Comparison of ENCODE assay signal across 17 cellular contexts in the genomic region with DNA sequence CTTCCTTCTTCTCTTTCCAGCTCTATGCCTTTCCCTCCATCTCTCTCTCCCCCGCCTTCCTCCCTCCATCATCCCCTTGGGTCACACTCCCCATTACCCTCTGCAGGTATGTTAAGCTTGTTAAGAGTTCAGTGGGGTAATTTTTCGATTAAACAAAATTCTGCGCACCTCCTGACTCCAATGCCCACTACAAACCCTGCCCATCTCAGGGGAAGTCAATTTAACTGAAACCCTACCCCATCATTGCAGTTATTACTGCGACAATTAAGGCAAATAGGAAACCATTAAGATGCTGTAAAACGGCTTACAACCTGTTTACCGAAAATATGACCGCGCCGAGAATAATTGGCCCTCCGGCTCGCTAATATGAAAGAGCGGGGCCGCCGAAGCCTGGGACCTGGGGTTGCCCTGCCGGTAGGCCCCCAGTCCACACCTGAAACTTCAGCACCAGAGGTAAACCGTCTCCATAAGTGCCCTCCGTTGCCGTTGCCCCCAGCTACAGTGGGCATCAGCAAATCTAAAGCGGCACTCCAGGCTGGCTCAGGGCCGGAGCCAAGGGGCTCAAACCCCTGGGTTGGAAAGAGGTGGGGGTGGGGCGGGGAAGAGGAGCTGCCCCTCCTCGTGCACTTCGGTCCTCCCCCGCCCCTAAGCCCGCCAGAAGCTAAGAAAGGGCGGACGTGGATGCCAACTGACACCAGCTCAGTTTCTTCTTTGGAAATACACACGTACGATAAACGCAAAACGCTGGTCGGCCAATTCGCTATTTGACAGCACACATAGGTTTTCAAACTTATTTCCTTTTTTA. TPM values are rescaled to one million over a fixed set of nuclear protein-coding genes. Genes with fewer than 3 reads are reported as not detected.
DNase-seq lines count a peak whose midpoint lies in the region; ATAC-seq, FAIRE-seq and TF ChIP-seq lines count a peak whose summit lies in the region.
"Had no signal": no experiment of that assay in that cellular context is flagged by ENCODE, and none has a peak within 500 bp of the region (broad histone marks: within the 10 kb centered on the region; RNA-seq: fewer than 3 reads in every experiment).

No MANE protein-coding gene starts in this region.

- H4K20me1 ChIP-seq in H1 (replicated peaks in 1 of 2; ENCODE audit: control insufficient read depth in 1 of 2, insufficient read depth in 2 of 2, low read length in 2 of 2): peaks cover 7 to 8% of the 10 kb centered on the region in 2 experiments

- H3K27ac Mint-ChIP-seq in stimulated activated naive B cell treated with anti-CD40 and anti-IgM and Interleukin-4, amounts not matched to agents 10 μg/mL and 1 μg/mL and 100 μg/mL, for 72 hours: no peak overlapping the region

- H2BK5ac ChIP-seq in H1 (ENCODE audit: low read depth, low read length): no peak overlapping the region

- H3K18ac ChIP-seq in H1 (ENCODE audit: extremely low read depth, low read length): no peak overlapping the region

- H3K36me3 Mint-ChIP-seq in stimulated activated naive B cell treated with anti-CD40 and anti-IgM and Interleukin-4, amounts not matched to agents 10 μg/mL and 1 μg/mL and 100 μg/mL, for 72 hours: peaks cover 2 to 5% of the 10 kb centered on the region in 2 donors

- H2BK15ac ChIP-seq in H1 (ENCODE audit: low read length): no peak overlapping the region

- H3K36me3 ChIP-seq in H1 (ENCODE audit: control insufficient read depth in 2 of 4, insufficient read depth in 4 of 4, low read length in 3 of 4) (no peaks in the 10 kb centered on the region), skeletal muscle tissue (ENCODE audit: control insufficient read depth in 3 of 3, insufficient read depth in 3 of 3, low read length in 3 of 3) (peaks cover 0 to 2% (median 0%) of the 10 kb centered on the region in 3 donors)
- H3K36me3 ChIP-seq: BLaER1 had no signal

- peaks cover 11 to 27% of the 10 kb centered on the region in 2 donors for H3K4me1 Mint-ChIP-seq in stimulated activated naive B cell treated with anti-CD40 and anti-IgM and Interleukin-4, amounts not matched to agents 10 μg/mL and 1 μg/mL and 100 μg/mL, for 72 hours

- TF ChIP-seq EP300 in H1 (IDR thresholded peaks at IDR 0.05; ENCODE audit: borderline replicate concordance in 1 of 2, low read depth in 2 of 2, low read length in 2 of 2): no peak

- DNase-seq in NCI-H1105 treated with DMSO at 0.1 percent for 48 hours (lab: John Stamatoyannopoulos, UW) (peak; percentile 46), NCI-H1105 (lab: John Stamatoyannopoulos, UW) (no peak), NCI-H748 (lab: John Stamatoyannopoulos, UW; ENCODE audit: unreplicated experiment) (peak; percentile 88), H1 (ENCODE audit: low read depth in 1 of 2, low spot score in 2 of 2) (no peak), HEK293T (ENCODE audit: extremely low spot score) (no peak)
- no peak for DNase-seq in stimulated activated naive B cell treated with anti-CD40 and anti-IgM and Interleukin-4, amounts not matched to agents 10 μg/mL and 1 μg/mL and 100 μg/mL, for 72 hours
- no peak for DNase-seq in stimulated activated CD4-positive, alpha-beta T cell treated with anti-CD3 and anti-CD28 coated beads, Interleukin-1b, Interleukin-23, amount 100 ng/mL, for 48 hours
- DNase-seq: DMS 273 treated with DMSO at 0.1 percent for 48 hours, GOT3, Karpas-422, MM.1S, NCI-H2029, NCI-H524 treated with DMSO at 0.1 percent for 48 hours, PC-3 had no signal

- CTCF ChIA-PET in H1 (lab: Charles Lee; ENCODE audit: partially characterized antibody) (interaction anchor here (1.3 to 4.6 kb wide), 3 partner anchors 9 to 20 kb away, joined by 3 to 23 read pairs (median 8); no protein-coding TSS in a partner anchor), HEK293T (lab: Yijun Ruan, JAX) (no interaction called here)

- H2AFZ ChIP-seq in H1 (ENCODE audit: low read length): no peak overlapping the region

- POLR2A ChIA-PET in H1 (lab: Charles Lee; ENCODE audit: partially characterized antibody) (interaction anchor here (1.3 kb wide), 1 partner anchor 9 kb away, joined by 5 read pairs; no protein-coding TSS in a partner anchor), HEK293T (lab: Yijun Ruan, JAX) (no interaction called here)

- peak overlapping the region; percentile 42 to 68 for H3K4me2 ChIP-seq in H1 (ENCODE audit: insufficient read depth in 1 of 2, low read depth in 2 of 2, low read length in 2 of 2)

- no peak overlapping the region for H4K8ac ChIP-seq in H1 (ENCODE audit: extremely low read depth, insufficient read depth, low read length)

- H3K23me2 ChIP-seq in H1 (ENCODE audit: low read depth, low read length): peaks cover 3% of the 10 kb centered on the region; the same call in 1 of the 2 replicates

- H4K5ac ChIP-seq in H1 (ENCODE audit: insufficient read length, low read depth, low read length): no peak overlapping the region

- H3K4ac ChIP-seq in H1 (replicated peaks; ENCODE audit: insufficient read length, low read depth, low read length): no peak overlapping the region

- H3K79me1 ChIP-seq in H1 (ENCODE audit: low read depth, low read length): no peaks in the 10 kb centered on the region

- no peak overlapping the region for H2BK120ac ChIP-seq in H1 (replicated peaks; ENCODE audit: low read depth, low read length)

- H4K91ac ChIP-seq in H1 (replicated peaks; ENCODE audit: insufficient read length, low read length): no peak overlapping the region

- H3K4me3 Mint-ChIP-seq in stimulated activated naive B cell treated with anti-CD40 and anti-IgM and Interleukin-4, amounts not matched to agents 10 μg/mL and 1 μg/mL and 100 μg/mL, for 72 hours: no peak overlapping the region

- no peak overlapping the region for H2AK5ac ChIP-seq in H1 (ENCODE audit: low read depth, low read length)

- H3K4me1 ChIP-seq in H1 (replicated peaks in 1 of 4; ENCODE audit: control insufficient read depth in 3 of 4, insufficient read depth in 4 of 4, low read length in 3 of 4) (peaks cover 0 to 26% (median 13%) of the 10 kb centered on the region in 4 experiments), skeletal muscle tissue (ENCODE audit: control insufficient read depth in 3 of 3, insufficient read depth in 3 of 3, low read length in 3 of 3) (peaks cover 7 to 15% (median 15%) of the 10 kb centered on the region in 3 donors)

- peaks cover 49 to 54% of the 10 kb centered on the region in 2 donors for H3K27me3 Mint-ChIP-seq in stimulated activated naive B cell treated with anti-CD40 and anti-IgM and Interleukin-4, amounts not matched to agents 10 μg/mL and 1 μg/mL and 100 μg/mL, for 72 hours

- no peak overlapping the region for H3K27ac ChIP-seq in H1 (ENCODE audit: low read depth, low read length)
- peak overlapping the region; percentile 91 for H3K27ac ChIP-seq in skeletal muscle tissue (ENCODE audit: low read depth, low read length)
- H3K27ac ChIP-seq: 22Rv1, BLaER1 had no signal

- WGBS in H1 (ENCODE audit: extremely low coverage in 1 of 2, insufficient coverage in 1 of 2, insufficient read length in 1 of 2, insufficient replicate concordance in 2 of 2, low coverage in 1 of 2, low lambda C conversion rate in 2 of 2, missing lambda C conversion rate in 1 of 2), 2 experiments: 5% methylated on average over 30 of the region's 33 CpGs; no CpG with 5 or more reads in 1 of the 2 experiments

- H2BK12ac ChIP-seq in H1 (ENCODE audit: low read depth, low read length): no peak overlapping the region

- no peaks in the 10 kb centered on the region for H3K9me3 ChIP-seq in H1 (ENCODE audit: insufficient read depth in 2 of 2, low read depth in 1 of 2, low read length in 1 of 2)
- no peaks in the 10 kb centered on the region for H3K9me3 ChIP-seq in skeletal muscle tissue (ENCODE audit: control insufficient read depth in 3 of 3, low read length in 3 of 3)

- no peak for TF ChIP-seq RAD21 in H1 (IDR thresholded peaks at IDR 0.05 in 1 of 2, conservative IDR thresholded peaks at IDR 0.05 in 1 of 2; ENCODE audit: low read depth in 2 of 2, low read length in 2 of 2)

- FAIRE-seq in H1 (lab: Jason Lieb, UNC): no peak

- TF ChIP-seq CTCF in H1 (IDR thresholded peaks at IDR 0.05; ENCODE audit: control extremely low read depth in 1 of 3, insufficient read depth in 1 of 3, low read depth in 1 of 3, low read length in 3 of 3): no peak

- H3K9ac ChIP-seq in H1 (replicated peaks in 1 of 4; ENCODE audit: extremely low read depth in 1 of 4, low read depth in 3 of 4, low read length in 3 of 4) (no peak overlapping the region), skeletal muscle tissue (ENCODE audit: low read depth in 1 of 3, low read length in 3 of 3) (peak overlapping the region; percentile 80 to 85 (median 84))
- H3K9ac ChIP-seq: BLaER1 had no signal

- no peak overlapping the region for H2BK20ac ChIP-seq in H1 (ENCODE audit: low read length)

- H3K4me3 ChIP-seq in H1 (ENCODE audit: extremely low read depth in 1 of 4, insufficient read depth in 2 of 4, low read depth in 3 of 4, low read length in 4 of 4): 0 out of 8 replicates have a peak overlapping the region, but pooled peaks of 1 of the 4 experiments have one; percentile 47
- peak overlapping the region; percentile 31 to 80 (median 66) for H3K4me3 ChIP-seq in skeletal muscle tissue (ENCODE audit: low read length in 3 of 3)
- H3K4me3 ChIP-seq: BLaER1 had no signal

- no peaks in the 10 kb centered on the region for H3K79me2 ChIP-seq in H1 (ENCODE audit: control insufficient read depth in 1 of 2, insufficient read depth in 2 of 2, low read length in 2 of 2)

- H3K9me3 Mint-ChIP-seq in stimulated activated naive B cell treated with anti-CD40 and anti-IgM and Interleukin-4, amounts not matched to agents 10 μg/mL and 1 μg/mL and 100 μg/mL, for 72 hours: no peaks in the 10 kb centered on the region

- no peak for TF ChIP-seq POLR2A in H1 (IDR thresholded peaks at IDR 0.05; ENCODE audit: control extremely low read depth in 1 of 2, low read depth in 2 of 2, low read length in 2 of 2)

- H3K23ac ChIP-seq in H1 (ENCODE audit: insufficient read length): no peak overlapping the region

- H3K27me3 ChIP-seq in H1 (replicated peaks in 1 of 4; ENCODE audit: control insufficient read depth in 3 of 4, extremely low read depth in 1 of 4, insufficient read depth in 3 of 4, low read length in 3 of 4) (peaks cover 82 to 96% (median 91%) of the 10 kb centered on the region in 4 experiments), skeletal muscle tissue (ENCODE audit: control insufficient read depth in 3 of 3, insufficient read depth in 3 of 3, low read length in 3 of 3) (peaks cover 0 to 31% (median 15%) of the 10 kb centered on the region in 3 donors)

- ATAC-seq in stimulated activated naive B cell treated with anti-CD40 and anti-IgM and Interleukin-4, amounts not matched to agents 10 μg/mL and 1 μg/mL and 100 μg/mL, for 72 hours (replicated peaks): no peak
- ATAC-seq: PC-3 had no signal

- no peak overlapping the region for H3K14ac ChIP-seq in H1 (ENCODE audit: insufficient read length)

- no peak overlapping the region for H3K56ac ChIP-seq in H1 (replicated peaks; ENCODE audit: insufficient read length, low read depth, low read length)

RNA-seq across cellular contexts. Expression of a gene that starts 4.8 kb away (rescaled TPM):
- not detected in 2 replicates for total RNA-seq in H1 (2021; fragmentation: NEBNext Ultra II Directional; extraction: Animal tissue kit (Norgen Biotek cat#: 25700))
- 0.05 TPM in 1 of 2 replicates, not detected in the other for polyA plus RNA-seq in H1 (2011; rRNA removed)
- 0.04 TPM for polyA plus RNA-seq in H1 (2011; cell fraction: cytosol; rRNA removed)
- polyA plus RNA-seq in H1 (2011; cell fraction: nucleus; rRNA removed): 0.07 TPM
- polyA plus RNA-seq in H1 (2012, experiment 1 of 2): not detected in 4 replicates
- polyA plus RNA-seq in H1 (2012, experiment 2 of 2): not detected
- 0.06 TPM for polyA plus RNA-seq in H1 (2013, experiment 1 of 2)
- not detected for polyA plus RNA-seq in H1 (2013, experiment 2 of 2)
- not detected in 2 replicates for polyA minus RNA-seq in H1 (2011; rRNA and poly(A)+ RNA removed)
- not detected for polyA minus RNA-seq in H1 (2011; cell fraction: cytosol; rRNA and poly(A)+ RNA removed)
- not detected for polyA minus RNA-seq in H1 (2011; cell fraction: nucleus; rRNA and poly(A)+ RNA removed)
- total RNA-seq in skeletal muscle tissue: 0.52 TPM
- total RNA-seq: PC-3 had no signal

Comparison
In these comparisons a context has a peak if more than half of its experiments do, and no peak if none do; other contexts are left out.
1. DNase-seq: peak in NCI-H1105 treated with DMSO at 0.1 percent for 48 hours (single experiment) and NCI-H748 (single experiment); none in NCI-H1105 (single experiment), H1 (0 of 2), stimulated activated naive B cell treated with anti-CD40 and anti-IgM and Interleukin-4, amounts not matched to agents 10 μg/mL and 1 μg/mL and 100 μg/mL, for 72 hours (single experiment), stimulated activated CD4-positive, alpha-beta T cell treated with anti-CD3 and anti-CD28 coated beads, Interleukin-1b, Interleukin-23, amount 100 ng/mL, for 48 hours (single experiment) and HEK293T (single experiment).
2. H3K9ac ChIP-seq: peak in skeletal muscle tissue (3 of 3); none in H1 (0 of 4).